In genomic region chr3:138740057-138740456, GRCh38 we compare ENCODE assay signal across 28 cellular contexts.
"Had no signal": no experiment of that assay in that cellular context is flagged by ENCODE, and none has a peak within 500 bp of the region (broad histone marks: within the 10 kb centered on the region; RNA-seq: fewer than 3 reads in every experiment).

No MANE protein-coding gene starts in this region.

- H3K9me3 ChIP-seq: left ventricle myocardium inferior, mucosa of descending colon, neutrophil, ovary, right atrium auricular region, right lobe of liver, suprapubic skin, thoracic aorta, tibial artery, upper lobe of right lung had no signal

- H3K4me1 ChIP-seq: left ventricle myocardium inferior, neural progenitor cell, right atrium auricular region, right lobe of liver, suprapubic skin, tibial artery, upper lobe of right lung had no signal

- ATAC-seq: mucosa of descending colon; naive thymus-derived CD4-positive, alpha-beta T cell; right lobe of liver; upper lobe of right lung had no signal

- H3K4me3 Mint-ChIP-seq: immature natural killer cell; memory B cell; naive thymus-derived CD4-positive, alpha-beta T cell; nephron; neural progenitor cell; stimulated activated naive CD8-positive, alpha-beta T cell treated with anti-CD3 and anti-CD28 coated beads, Interleukin-15, Interleukin-2, amounts not matched to agents 100 ng/mL and 50 ng/mL, for 24 hours had no signal

- H3K4me1 Mint-ChIP-seq: immature natural killer cell, memory B cell, nephron, neural progenitor cell had no signal

- H3K27me3 Mint-ChIP-seq: memory B cell; naive thymus-derived CD4-positive, alpha-beta T cell; progenitor cell of endocrine pancreas; stimulated activated naive CD8-positive, alpha-beta T cell treated with anti-CD3 and anti-CD28 coated beads, Interleukin-15, Interleukin-2, amounts not matched to agents 100 ng/mL and 50 ng/mL, for 24 hours had no signal

- H3K4me3 ChIP-seq: left ventricle myocardium inferior, lung, mucosa of descending colon, neural progenitor cell, ovary, right atrium auricular region, right lobe of liver, smooth muscle cell, suprapubic skin, thoracic aorta, tibial artery, upper lobe of right lung had no signal

- H3K27me3 ChIP-seq: neural progenitor cell, neutrophil, ovary, right atrium auricular region, right lobe of liver, suprapubic skin, tibial artery, upper lobe of right lung had no signal

- H3K36me3 ChIP-seq: neural progenitor cell, ovary had no signal

- H3K9me3 Mint-ChIP-seq: immature natural killer cell; memory B cell; nephron; neural progenitor cell; stimulated activated naive CD8-positive, alpha-beta T cell treated with anti-CD3 and anti-CD28 coated beads, Interleukin-15, Interleukin-2, amounts not matched to agents 100 ng/mL and 50 ng/mL, for 24 hours had no signal

- DNase-seq: hypothalamus; immature natural killer cell; islet precursor cell; left ventricle myocardium inferior; midbrain; mucosa of descending colon; naive thymus-derived CD4-positive, alpha-beta T cell; occipital lobe; ovary; right lobe of liver; stimulated activated CD4-positive, alpha-beta T cell treated with anti-CD3 and anti-CD28 coated beads, Interleukin-15, amount 100 ng/mL, for 24 hours; stimulated activated CD4-positive, alpha-beta T cell treated with anti-CD3 and anti-CD28 coated beads, Interleukin-2, amount 100 ng/mL, for 24 hours; stimulated activated CD4-positive, alpha-beta T cell treated with anti-CD3 and anti-CD28 coated beads, Interleukin-4, amount 100 ng/mL, for 1 hour; stimulated activated naive CD4-positive, alpha-beta T cell; tibial artery; trophoblast cell; upper lobe of right lung had no signal

- H2AFZ ChIP-seq: neural progenitor cell had no signal

- H3K27ac ChIP-seq: left ventricle myocardium inferior, neural progenitor cell, neutrophil, ovary, right atrium auricular region, right lobe of liver, suprapubic skin, thoracic aorta, tibial artery, upper lobe of right lung had no signal

- H3K9ac ChIP-seq: neural progenitor cell had no signal

- H3K4me2 ChIP-seq: neural progenitor cell, smooth muscle cell had no signal

- H3K27ac Mint-ChIP-seq: immature natural killer cell; memory B cell; nephron; neural progenitor cell; stimulated activated naive CD8-positive, alpha-beta T cell treated with anti-CD3 and anti-CD28 coated beads, Interleukin-15, Interleukin-2, amounts not matched to agents 100 ng/mL and 50 ng/mL, for 24 hours had no signal
